ENCODE assay signal across 9 cellular contexts in the genomic region with DNA sequence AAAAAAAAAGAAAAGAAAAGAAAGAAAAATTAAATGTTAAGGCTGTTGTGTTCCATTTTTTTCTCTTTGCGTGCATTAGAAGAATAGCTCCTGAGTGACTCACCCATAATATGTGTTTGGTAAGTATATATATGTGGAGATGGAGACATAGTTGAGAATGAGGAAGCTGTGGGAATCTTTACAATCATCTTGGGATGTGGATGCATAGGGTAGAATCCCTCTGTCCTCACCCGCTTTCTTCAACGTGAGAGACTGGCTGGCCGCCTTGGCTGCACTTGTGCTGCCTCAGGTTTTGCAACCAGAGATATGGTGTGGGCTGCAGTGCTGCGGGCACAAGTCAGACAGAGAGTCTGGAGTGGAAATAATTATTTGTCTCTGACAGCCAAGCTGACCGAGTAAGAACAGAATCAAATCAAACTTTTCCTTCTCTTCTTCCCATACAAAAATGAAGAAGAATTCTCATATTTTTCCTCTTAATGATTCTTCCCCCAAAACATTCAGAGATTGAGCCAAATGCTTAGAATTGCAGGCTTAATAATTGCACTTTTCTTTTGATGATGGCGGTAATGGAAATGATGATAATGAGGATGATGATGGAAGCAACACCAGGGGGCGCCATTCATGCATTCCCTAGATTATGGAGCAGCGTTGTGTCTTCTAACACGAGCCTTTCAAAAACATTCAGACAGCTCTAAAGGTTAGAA. TPM values are rescaled to one million over a fixed set of nuclear protein-coding genes. Genes with fewer than 3 reads are reported as not detected.
DNase-seq lines count a peak whose midpoint lies in the region; ATAC-seq lines count a peak whose summit lies in the region.
"Had no signal": no experiment of that assay in that cellular context is flagged by ENCODE, and none has a peak within 500 bp of the region (broad histone marks: within the 10 kb centered on the region; RNA-seq: fewer than 3 reads in every experiment).

No MANE protein-coding gene starts in this region.

- intact Hi-C loops in activated CD4-positive, alpha-beta T cell treated with anti-CD3 and anti-CD28 coated beads for 36 hours (cut with DNase I, micrococcal nuclease) = loop anchor here (1.0 to 2.0 kb wide), 4 partner anchors 21 to 156 kb away; no protein-coding TSS in a partner anchor
- intact Hi-C loops in right cardiac atrium (cut with DNase I) (loop anchor here in 2 of 4 donors (5.0 to 10.0 kb wide), 2 partner anchors 109 to 111 kb away; no protein-coding TSS in a partner anchor), posterior vena cava (cut with DNase I) (no loop called here)

- no peak overlapping the region for H3K27ac ChIP-seq in right cardiac atrium (ENCODE audit: low read length)
- H3K27ac ChIP-seq in substantia nigra (ENCODE audit: low read depth, low read length, poor library complexity, severe bottlenecking) = no peak overlapping the region

- no peak overlapping the region for H3K27ac Mint-ChIP-seq in activated CD4-positive, alpha-beta T cell treated with anti-CD3 and anti-CD28 coated beads for 36 hours

- 65% methylated on average over 10 of the region's 10 CpGs for WGBS in right cardiac atrium

- H3K4me3 ChIP-seq in right cardiac atrium (ENCODE audit: low read length) = no peak overlapping the region

- no peaks in the 10 kb centered on the region for H3K27me3 ChIP-seq in right cardiac atrium (ENCODE audit: control insufficient read depth, insufficient read depth)

- POLR2A ChIA-PET in activated CD4-positive, alpha-beta T cell treated with anti-CD3 and anti-CD28 coated beads for 36 hours (lab: Charles Lee) = no interaction called here

- no peak overlapping the region for H3K4me3 Mint-ChIP-seq in activated T-cell treated with anti-CD3 and anti-CD28 coated beads, Interleukin-2, amount 50 U/mL, for 4 hours
- H3K4me3 Mint-ChIP-seq in activated CD4-positive, alpha-beta T cell treated with anti-CD3 and anti-CD28 coated beads for 36 hours = no peak overlapping the region

- DNase-seq in activated T-cell treated with anti-CD3 and anti-CD28 coated beads for 24 hours (ENCODE audit: low read depth) (peak; percentile 5), right cardiac atrium (peak; percentile 25 to 76 (median 48)), substantia nigra (lab: John Stamatoyannopoulos, UW) (peak in 26 of 49 donors; percentile 1 to 61 (median 14)), NCI-H748 treated with DMSO at 0.1 percent for 48 hours (lab: John Stamatoyannopoulos, UW) (no peak), posterior vena cava (ENCODE audit: low spot score) (no peak)
- no peak for DNase-seq in activated T-cell treated with anti-CD3 and anti-CD28 coated beads, Interleukin-2, amount 50 U/mL, for 4 hours
- DNase-seq in activated CD4-positive, alpha-beta T cell treated with anti-CD3 and anti-CD28 coated beads for 36 hours = peak; percentile 69

- H3K9me3 ChIP-seq in right cardiac atrium (ENCODE audit: control insufficient read depth, low read length) = no peaks in the 10 kb centered on the region

- no peaks in the 10 kb centered on the region for H3K9me3 Mint-ChIP-seq in activated T-cell treated with anti-CD3 and anti-CD28 coated beads, Interleukin-2, amount 50 U/mL, for 4 hours
- no peaks in the 10 kb centered on the region for H3K9me3 Mint-ChIP-seq in activated CD4-positive, alpha-beta T cell treated with anti-CD3 and anti-CD28 coated beads for 36 hours (ENCODE audit: low read depth)

- no peaks in the 10 kb centered on the region for H3K4me1 ChIP-seq in right cardiac atrium (ENCODE audit: control insufficient read depth, insufficient read depth, low read length)

- H3K4me1 Mint-ChIP-seq in activated T-cell treated with anti-CD3 and anti-CD28 coated beads, Interleukin-2, amount 50 U/mL, for 4 hours (ENCODE audit: low read depth) = no peaks in the 10 kb centered on the region
- H3K4me1 Mint-ChIP-seq in activated CD4-positive, alpha-beta T cell treated with anti-CD3 and anti-CD28 coated beads for 36 hours = no peaks in the 10 kb centered on the region

- H3K36me3 Mint-ChIP-seq in activated T-cell treated with anti-CD3 and anti-CD28 coated beads, Interleukin-2, amount 50 U/mL, for 4 hours (ENCODE audit: insufficient read depth) = no peaks in the 10 kb centered on the region
- no peaks in the 10 kb centered on the region for H3K36me3 Mint-ChIP-seq in activated CD4-positive, alpha-beta T cell treated with anti-CD3 and anti-CD28 coated beads for 36 hours (ENCODE audit: low read depth)

- peaks cover 7% of the 10 kb centered on the region for H3K27me3 Mint-ChIP-seq in activated T-cell treated with anti-CD3 and anti-CD28 coated beads, Interleukin-2, amount 50 U/mL, for 4 hours (ENCODE audit: low read depth)
- peaks cover 7% of the 10 kb centered on the region for H3K27me3 Mint-ChIP-seq in activated CD4-positive, alpha-beta T cell treated with anti-CD3 and anti-CD28 coated beads for 36 hours

- ATAC-seq in activated T-cell treated with anti-CD3 and anti-CD28 coated beads, Interleukin-2, amount 50 U/mL, for 4 hours = no peak
- ATAC-seq in activated CD4-positive, alpha-beta T cell treated with anti-CD3 and anti-CD28 coated beads for 36 hours = no peak
- ATAC-seq in right cardiac atrium (no peak), HG03571 (IDR thresholded peaks at IDR 0.05; ENCODE audit: unreplicated experiment) (no peak)

- CTCF ChIA-PET in activated CD4-positive, alpha-beta T cell treated with anti-CD3 and anti-CD28 coated beads for 36 hours (lab: Charles Lee) = interaction anchor here (0.7 to 2.0 kb wide), 8 partner anchors 9 to 306 kb away, joined by 3 to 5 read pairs (median 4); no protein-coding TSS in a partner anchor

RNA-seq across cellular contexts. Expression of a gene that starts 48.5 kb away (rescaled TPM):
- not detected for total RNA-seq in activated T-cell treated with anti-CD3 and anti-CD28 coated beads, Interleukin-2, amount 50 U/mL, for 4 hours
- total RNA-seq in activated CD4-positive, alpha-beta T cell treated with anti-CD3 and anti-CD28 coated beads for 36 hours = not detected
- total RNA-seq in right cardiac atrium (not detected), posterior vena cava (not detected)
- not detected for polyA plus RNA-seq in right cardiac atrium
- total RNA-seq: pulmonary artery endothelial cell had no signal

Comparison
In these comparisons a context has a peak if more than half of its experiments do, and no peak if none do; other contexts are left out.
1. DNase-seq: peak in activated T-cell treated with anti-CD3 and anti-CD28 coated beads for 24 hours (single experiment), activated CD4-positive, alpha-beta T cell treated with anti-CD3 and anti-CD28 coated beads for 36 hours (single experiment), right cardiac atrium (3 of 3) and substantia nigra (26 of 49); none in activated T-cell treated with anti-CD3 and anti-CD28 coated beads, Interleukin-2, amount 50 U/mL, for 4 hours (single experiment), NCI-H748 treated with DMSO at 0.1 percent for 48 hours (single experiment) and posterior vena cava (single experiment).
2. intact Hi-C loops: an anchor here in activated CD4-positive, alpha-beta T cell treated with anti-CD3 and anti-CD28 coated beads for 36 hours (1.0 to 2.0 kb wide); none called in posterior vena cava.